16 cellular contexts compared by ENCODE assay signal in the genomic region with DNA sequence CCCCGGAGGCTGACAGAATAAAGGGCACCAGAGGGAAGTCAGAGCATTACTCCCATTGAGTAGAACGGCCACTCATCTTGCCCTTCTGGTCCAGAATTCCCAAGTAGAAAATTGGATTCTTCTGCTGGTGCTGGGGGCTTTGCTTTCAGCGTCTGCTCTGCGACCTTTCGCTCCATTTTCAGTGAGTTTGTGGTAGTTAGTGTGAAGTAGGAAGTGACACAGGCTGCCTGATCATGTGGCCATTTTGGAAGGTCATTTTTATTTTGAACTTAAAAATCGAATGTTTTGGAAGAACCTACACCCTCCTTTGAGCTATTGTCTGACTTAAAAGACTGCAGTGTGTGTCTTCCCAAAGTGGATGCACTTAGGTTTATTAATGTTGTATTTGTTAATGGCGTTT.
"Had no signal": no experiment of that assay in that cellular context is flagged by ENCODE, and none has a peak within 500 bp of the region (broad histone marks: within the 10 kb centered on the region; RNA-seq: fewer than 3 reads in every experiment).

No MANE protein-coding gene starts in this region.

- H3K9me3 Mint-ChIP-seq: activated T-cell treated with anti-CD3 and anti-CD28 coated beads, Interleukin-2, amount 50 U/mL, for 72 hours; nephron; stimulated activated naive CD8-positive, alpha-beta T cell treated with anti-CD3 and anti-CD28 coated beads, Interleukin-15, amount 100 ng/mL, for 72 hours had no signal

- H3K4me3 Mint-ChIP-seq: activated naive CD8-positive, alpha-beta T cell; activated T-cell treated with anti-CD3 and anti-CD28 coated beads, Interleukin-2, amount 50 U/mL, for 72 hours; nephron; stimulated activated naive CD8-positive, alpha-beta T cell treated with anti-CD3 and anti-CD28 coated beads, Interleukin-15, amount 100 ng/mL, for 72 hours had no signal

- ATAC-seq: activated T-cell treated with anti-CD3 and anti-CD28 coated beads, Interleukin-2, amount 50 U/mL, for 72 hours; left ventricle myocardium superior; sciatic nerve; stimulated activated naive CD8-positive, alpha-beta T cell treated with anti-CD3 and anti-CD28 coated beads, Interleukin-15, amount 100 ng/mL, for 72 hours had no signal

- H3K27ac Mint-ChIP-seq: activated naive CD8-positive, alpha-beta T cell; activated T-cell treated with anti-CD3 and anti-CD28 coated beads, Interleukin-2, amount 50 U/mL, for 72 hours; nephron had no signal

- DNase-seq: activated CD4-positive, CD25-positive, alpha-beta regulatory T cell treated with anti-CD3 and anti-CD28 coated beads, Interleukin-2, amount 50 U/mL, for 72 hours; activated CD8-positive, alpha-beta memory T cell treated with anti-CD3 and anti-CD28 coated beads, Interleukin-2, amount 50 U/mL, for 48 hours; activated gamma-delta T cell; activated T-cell treated with anti-CD3 and anti-CD28 coated beads, Interleukin-2, amount 50 U/mL, for 72 hours; cerebellar nuclear complex; hippocampal formation; kidney; left ventricle myocardium superior; mesenchymal stem cell; occipital lobe; spleen; stimulated activated naive CD8-positive, alpha-beta T cell treated with anti-CD3 and anti-CD28 coated beads, Interleukin-15, amount 100 ng/mL, for 72 hours; T-helper 9 cell had no signal

- H3K4me1 Mint-ChIP-seq: nephron had no signal

- H3K27me3 Mint-ChIP-seq: activated naive CD8-positive, alpha-beta T cell; stimulated activated naive CD8-positive, alpha-beta T cell treated with anti-CD3 and anti-CD28 coated beads, Interleukin-15, amount 100 ng/mL, for 72 hours had no signal
